ENCODE assay signal across 28 cellular contexts in the genomic region with DNA sequence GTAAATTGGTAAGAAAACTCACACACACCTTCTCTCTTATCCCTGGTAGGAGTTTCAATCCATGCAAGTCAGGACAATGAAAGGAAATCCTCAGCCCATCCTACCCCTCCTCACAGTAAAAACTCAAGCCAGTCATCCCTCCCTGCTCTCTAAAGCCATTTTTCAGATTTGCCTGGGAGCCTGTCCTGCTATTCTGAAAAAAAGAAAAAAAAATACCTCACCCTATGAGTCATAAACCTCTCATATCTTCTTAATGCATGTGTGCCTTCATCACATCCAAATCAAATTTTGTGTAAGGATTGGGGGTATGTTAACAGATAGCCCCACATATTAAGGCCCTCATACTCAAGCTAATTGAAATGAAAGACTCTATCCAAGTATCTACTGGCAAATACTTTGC. TPM values are rescaled to one million over a fixed set of nuclear protein-coding genes. Genes with fewer than 3 reads are reported as not detected.
"Had no signal": no experiment of that assay in that cellular context is flagged by ENCODE, and none has a peak within 500 bp of the region (broad histone marks: within the 10 kb centered on the region; RNA-seq: fewer than 3 reads in every experiment).

No MANE protein-coding gene starts in this region.

- H2AFZ ChIP-seq: neural progenitor cell had no signal

- H3K9me3 ChIP-seq: lower lobe of right lung, sigmoid colon, thoracic aorta, vagina had no signal

- H3K36me3 ChIP-seq: cardiac muscle cell, lower lobe of right lung, neural progenitor cell, sigmoid colon, thoracic aorta, vagina, WERI-Rb-1 had no signal

- H3K27ac ChIP-seq: cardiac muscle cell, lower lobe of right lung, neural progenitor cell, sigmoid colon, thoracic aorta, vagina, WERI-Rb-1 had no signal

- H3K4me1 ChIP-seq: lower lobe of right lung, neural progenitor cell, sigmoid colon, vagina had no signal

- H3K27me3 ChIP-seq: cardiac muscle cell, neural progenitor cell, sigmoid colon, vagina had no signal

- H3K4me3 ChIP-seq: cardiac muscle cell, lower lobe of right lung, neural progenitor cell, sigmoid colon, smooth muscle cell, thoracic aorta, vagina had no signal

- DNase-seq: activated CD4-positive, alpha-beta T cell treated with anti-CD3 and anti-CD28 coated beads, Interleukin-2, amount 10 ng/mL, durations not matched to agents 7 days and 5 days; activated CD4-positive, CD25-positive, alpha-beta regulatory T cell treated with anti-CD3 and anti-CD28 coated beads, Interleukin-2, amount 50 U/mL, for 72 hours; activated CD8-positive, alpha-beta memory T cell treated with anti-CD3 and anti-CD28 coated beads, Interleukin-2, amount 10 ng/mL, durations not matched to agents 7 days and 5 days; activated CD8-positive, alpha-beta T cell treated with anti-CD3 and anti-CD28 coated beads for 36 hours; activated effector memory CD4-positive, alpha-beta T cell treated with anti-CD3 and anti-CD28 coated beads, Interleukin-2, amount 50 U/mL, for 16 hours; activated naive CD4-positive, alpha-beta T cell treated with anti-CD3 and anti-CD28 coated beads, Interleukin-2, amount 10 ng/mL, durations not matched to agents 7 days and 5 days; activated T-cell treated with anti-CD3 and anti-CD28 coated beads for 4 hours; cortex of kidney; endodermal cell; foreskin fibroblast; kidney; lower lobe of right lung; naive thymus-derived CD8-positive, alpha-beta T cell; sigmoid colon; stimulated activated CD4-positive, alpha-beta T cell treated with anti-CD3 and anti-CD28 coated beads, Interleukin-2, amount 100 ng/mL, for 48 hours; stimulated activated naive CD4-positive, alpha-beta T cell; WERI-Rb-1 had no signal

- H3K9ac ChIP-seq: neural progenitor cell had no signal

- H3K4me2 ChIP-seq: neural progenitor cell, smooth muscle cell had no signal

RNA-seq across cellular contexts. Expression of a gene that starts 14.1 kb away (rescaled TPM):
- total RNA-seq: activated CD4-positive, alpha-beta T cell treated with anti-CD3 and anti-CD28 coated beads, Interleukin-2, amount 10 ng/mL, durations not matched to agents 7 days and 5 days; activated CD8-positive, alpha-beta T cell treated with anti-CD3 and anti-CD28 coated beads for 36 hours; epithelial cell of proximal tubule; fibroblast of lung; glomerular endothelial cell; lower lobe of right lung; naive thymus-derived CD8-positive, alpha-beta T cell; omental fat pad; posterior vena cava; renal cortical epithelial cell; smooth muscle cell; thoracic aorta; vagina had no signal
